10 cellular contexts compared by ENCODE assay signal in genomic region chr7:100098913-100099312, GRCh38. TPM values are rescaled to one million over a fixed set of nuclear protein-coding genes. Genes with fewer than 3 reads are reported as not detected.
DNase-seq lines count a peak whose midpoint lies in the region; ATAC-seq, FAIRE-seq and TF ChIP-seq lines count a peak whose summit lies in the region.
"Had no signal": no experiment of that assay in that cellular context is flagged by ENCODE, and none has a peak within 500 bp of the region (broad histone marks: within the 10 kb centered on the region; RNA-seq: fewer than 3 reads in every experiment).

No MANE protein-coding gene starts in this region.

- intact Hi-C loops in GM12878 (cut with micrococcal nuclease; ENCODE audit: unreplicated experiment) = no loop called here

- H3K36me3 ChIP-seq in BLaER1 treated with 17β-estradiol and CSF1 and Interleukin-3, amounts not matched to agents 10 nM and 100 nM = peaks cover 61 to 75% (median 70%) of the 10 kb centered on the region in 11 experiments
- H3K36me3 ChIP-seq in GM12878 (ENCODE audit: control insufficient read depth in 2 of 2, insufficient read depth in 2 of 2, low read length in 1 of 2) = peaks cover 39 to 42% of the 10 kb centered on the region in 2 experiments

- no peaks in the 10 kb centered on the region for H3K9me3 Mint-ChIP-seq in nephron

- H3K9me3 ChIP-seq in BLaER1 treated with 17β-estradiol and CSF1 and Interleukin-3, amounts not matched to agents 10 nM and 100 nM (replicated peaks in 1 of 11) = no peaks in the 10 kb centered on the region
- no peaks in the 10 kb centered on the region for H3K9me3 ChIP-seq in GM12878 (replicated peaks; ENCODE audit: control insufficient read depth, insufficient read depth, low read length)
- H3K9me3 ChIP-seq: body of pancreas had no signal

- TF ChIP-seq RAD21 in GM12878 (IDR thresholded peaks at IDR 0.05; ENCODE audit: insufficient read depth, low read depth, low read length) = no peak

- H3K27me3 Mint-ChIP-seq in nephron (ENCODE audit: low read depth) = no peaks in the 10 kb centered on the region

- CTCF ChIA-PET in GM12878 (lab: Yijun Ruan, JAX) = no interaction called here

- peaks cover 0 to 65% (median 62%) of the 10 kb centered on the region in 11 experiments; a peak in 18 of 22 replicates for H4K20me1 ChIP-seq in BLaER1 treated with 17β-estradiol and CSF1 and Interleukin-3, amounts not matched to agents 10 nM and 100 nM
- H4K20me1 ChIP-seq in GM12878 (ENCODE audit: control insufficient read depth, insufficient read depth) = peaks cover 3% of the 10 kb centered on the region; the same call in 1 of the 2 replicates

- POLR2A ChIA-PET in GM12878 (lab: Charles Lee) = interaction anchor here (0.8 kb wide), 1 partner anchor 9 kb away, joined by 3 read pairs; no protein-coding TSS in a partner anchor

- TF ChIP-seq EP300 in GM12878 (IDR thresholded peaks at IDR 0.05; ENCODE audit: borderline replicate concordance in 1 of 2, control insufficient read depth in 1 of 2, low read depth in 2 of 2, low read length in 2 of 2) = no peak

- H2AFZ ChIP-seq in GM12878 (ENCODE audit: control insufficient read depth, low read depth, low read length) = no peak overlapping the region

- peak overlapping the region in 10 of 11 experiments; percentile 79 to 99 (median 96); a peak in 17 of 22 replicates for H3K27ac ChIP-seq in BLaER1 treated with 17β-estradiol and CSF1 and Interleukin-3, amounts not matched to agents 10 nM and 100 nM
- H3K27ac ChIP-seq in GM12878 (ENCODE audit: control insufficient read depth, insufficient read depth) = no peak overlapping the region

- H3K4me1 Mint-ChIP-seq in nephron = peaks cover 25% of the 10 kb centered on the region

- in situ Hi-C loops in GM12878 (cut with MboI) = no loop called here

- BruUV-seq in GM12878 (replicated peaks; lab: Mats Ljungman, UMichigan) = TSS peak; percentile 60

- H3K4me2 ChIP-seq in BLaER1 treated with 17β-estradiol and CSF1 and Interleukin-3, amounts not matched to agents 10 nM and 100 nM = peak overlapping the region; percentile 86 to 99 (median 92)
- H3K4me2 ChIP-seq in GM12878 (ENCODE audit: control insufficient read depth, insufficient read depth) = no peak overlapping the region

- H3K4me3 Mint-ChIP-seq in nephron = peak overlapping the region; percentile 93 to 98 (median 95)

- WGBS in GM12878 (ENCODE audit: insufficient coverage, insufficient replicate concordance, low lambda C conversion rate, missing lambda C conversion rate) = 96% methylated on average over 10 of the region's 10 CpGs

- H3K9ac ChIP-seq in BLaER1 treated with 17β-estradiol and CSF1 and Interleukin-3, amounts not matched to agents 10 nM and 100 nM = peak overlapping the region; percentile 78 to 99 (median 97); a peak in 20 of 22 replicates
- no peak overlapping the region; the same call in 1 of the 2 replicates for H3K9ac ChIP-seq in GM12878 (ENCODE audit: control insufficient read depth, insufficient read depth, low read length)

- DNase-seq in HFF-Myc (ENCODE audit: extremely low read depth, low read depth) = no peak
- no peak for DNase-seq in GM12878 (ENCODE audit: low read depth, low spot score)
- DNase-seq in HuH-7.5 (ENCODE audit: low spot score) = no peak
- no peak for DNase-seq in NCI-H774 (lab: John Stamatoyannopoulos, UW)
- DNase-seq: body of pancreas had no signal

- RAD21 ChIA-PET in GM12878 (lab: Charles Lee; ENCODE audit: unreplicated experiment) = no interaction called here

- TF ChIP-seq CTCF in HFF-Myc (IDR thresholded peaks at IDR 0.05; ENCODE audit: low read depth, low read length, missing control alignments) (no peak), GM12878 (IDR thresholded peaks at IDR 0.05 in 2 of 3, conservative IDR thresholded peaks at IDR 0.05 in 1 of 3; ENCODE audit: control insufficient read depth in 2 of 3, extremely low read depth in 1 of 3, insufficient read depth in 1 of 3, low read depth in 3 of 3, low read length in 3 of 3) (no peak), nephron (IDR thresholded peaks at IDR 0.05; ENCODE audit: unreplicated experiment in 3 of 3) (no peak)

- H3K79me2 ChIP-seq in GM12878 (ENCODE audit: control insufficient read depth, insufficient read depth, low read length) = peaks cover 29% of the 10 kb centered on the region

- SMC1A ChIA-PET in GM12878 (lab: Charles Lee; ENCODE audit: uncharacterized antibody, unreplicated experiment) = interaction anchor here (1.3 to 1.8 kb wide), 2 partner anchors 9 to 30 kb away, joined by 3 to 4 read pairs; no protein-coding TSS in a partner anchor

- peak overlapping the region; percentile 88 to 98 (median 95) for H3K27ac Mint-ChIP-seq in nephron

- H3K27me3 ChIP-seq in BLaER1 treated with 17β-estradiol and CSF1 and Interleukin-3, amounts not matched to agents 10 nM and 100 nM = no peaks in the 10 kb centered on the region
- H3K27me3 ChIP-seq in GM12878 (replicated peaks in 1 of 2; ENCODE audit: control insufficient read depth in 2 of 2, insufficient read depth in 2 of 2, low read length in 1 of 2) = no peaks in the 10 kb centered on the region
- H3K27me3 ChIP-seq: body of pancreas had no signal

- no peak for FAIRE-seq in GM12878 (lab: Jason Lieb, UNC)

- TF ChIP-seq POLR2A in GM12878 (IDR thresholded peaks at IDR 0.05; ENCODE audit: low read depth, low read length) = no peak

- H3K4me1 ChIP-seq in BLaER1 treated with 17β-estradiol and CSF1 and Interleukin-3, amounts not matched to agents 10 nM and 100 nM = peaks cover 28 to 60% (median 45%) of the 10 kb centered on the region in 10 experiments
- peaks cover 16% of the 10 kb centered on the region for H3K4me1 ChIP-seq in GM12878 (ENCODE audit: control insufficient read depth, insufficient read depth, low read length)

- H3K36me3 Mint-ChIP-seq in nephron (ENCODE audit: low read depth) = peaks cover 63% of the 10 kb centered on the region

- ATAC-seq in GM12878 (no peak), GM21447 (IDR thresholded peaks at IDR 0.05; ENCODE audit: unreplicated experiment) (no peak), GM21423 (IDR thresholded peaks at IDR 0.05; ENCODE audit: unreplicated experiment) (no peak)
- ATAC-seq: body of pancreas, sciatic nerve had no signal

- peak overlapping the region in 9 of 10 experiments; percentile 80 to 97 (median 87); a peak in 18 of 20 replicates for H3K4me3 ChIP-seq in BLaER1 treated with 17β-estradiol and CSF1 and Interleukin-3, amounts not matched to agents 10 nM and 100 nM
- H3K4me3 ChIP-seq in HFF-Myc (replicated peaks; ENCODE audit: low read depth, low read length) (peak overlapping the region; percentile 92), GM12878 (no peak overlapping the region)

RNA-seq across cellular contexts. Expression of gene MCM7, which starts 2.3 kb away (rescaled TPM):
- 110 and 116 TPM in 2 replicates for total RNA-seq in GM12878 (2013; cell fraction: nucleolus; rRNA removed)
- total RNA-seq in GM12878 (2014; rRNA removed) (305 and 354 TPM in 2 replicates), GM12878 (2014; rRNA removed; fragmentation: Illumina TruSeq; extraction: Trizol) (165 and 183 TPM in 2 replicates), GM12878 (2021) (292 and 310 TPM in 2 replicates)
- polyA plus RNA-seq in GM12878 (2011; ENCODE audit: low read depth) = 92.6 TPM
- polyA plus RNA-seq in GM12878 (2011; rRNA removed) (124 and 210 TPM in 2 replicates), GM12878 (2014; fragmentation: Illumina TruSeq; extraction: Trizol) (136 and 196 TPM in 2 replicates), GM12878 (2014; fragmentation: Nextera tagmentation; extraction: Ambion mirVana) (100 to 1,000 TPM; 227 to 234 TPM), GM12878 (2014; rRNA removed) (253 and 264 TPM in 2 replicates), GM12878 (2016; fragmentation: Nextera tagmentation; extraction: Ambion mirVana) (100 to 1,000 TPM; 349 to 383 TPM)
- 206 and 336 TPM in 2 replicates for polyA plus RNA-seq in GM12878 (2011; cell fraction: cytosol; rRNA removed)
- polyA plus RNA-seq in GM12878 (2011; cell fraction: nucleus; rRNA removed) = 483 and 562 TPM in 2 replicates
- polyA plus RNA-seq in GM12878 (2012) = 130 and 155 TPM in 2 replicates
- polyA minus RNA-seq in GM12878 (2011; rRNA and poly(A)+ RNA removed) = 223 and 271 TPM in 2 replicates
- 150 and 189 TPM in 2 replicates for polyA minus RNA-seq in GM12878 (2011; cell fraction: cytosol; rRNA and poly(A)+ RNA removed)
- 166 and 289 TPM in 2 replicates for polyA minus RNA-seq in GM12878 (2011; cell fraction: nucleus; rRNA and poly(A)+ RNA removed)

RNA-seq across cellular contexts. Expression of gene AP4M1, which starts 2.5 kb away (rescaled TPM):
- total RNA-seq in GM12878 (2013; cell fraction: nucleolus; rRNA removed) = 10.7 and 13.4 TPM in 2 replicates
- total RNA-seq in GM12878 (2014; rRNA removed) = 14.3 and 15.7 TPM in 2 replicates
- total RNA-seq in GM12878 (2014; rRNA removed; fragmentation: Illumina TruSeq; extraction: Trizol) = 7.1 and 7.6 TPM in 2 replicates
- total RNA-seq in GM12878 (2021) = 12.9 and 13.6 TPM in 2 replicates
- polyA plus RNA-seq in GM12878 (2011; ENCODE audit: low read depth) = 3.6 TPM
- 10.7 and 13.9 TPM in 2 replicates for polyA plus RNA-seq in GM12878 (2011; rRNA removed)
- 9.6 and 13.1 TPM in 2 replicates for polyA plus RNA-seq in GM12878 (2011; cell fraction: cytosol; rRNA removed)
- 24.5 and 26.5 TPM in 2 replicates for polyA plus RNA-seq in GM12878 (2011; cell fraction: nucleus; rRNA removed)
- polyA plus RNA-seq in GM12878 (2012) = 7.6 and 10.3 TPM in 2 replicates
- polyA plus RNA-seq in GM12878 (2014; fragmentation: Illumina TruSeq; extraction: Trizol) = 7.7 and 12.5 TPM in 2 replicates
- polyA plus RNA-seq in GM12878 (2014; fragmentation: Nextera tagmentation; extraction: Ambion mirVana) = 1 to 10 TPM in 1 of 2 experiments, under 1 TPM in 1; 0.77 to 2.1 TPM
- 11.6 and 12.9 TPM in 2 replicates for polyA plus RNA-seq in GM12878 (2014; rRNA removed)
- polyA plus RNA-seq in GM12878 (2016; fragmentation: Nextera tagmentation; extraction: Ambion mirVana) = 10 to 100 TPM; 15.9 to 16.1 TPM
- 9.7 and 18.2 TPM in 2 replicates for polyA minus RNA-seq in GM12878 (2011; rRNA and poly(A)+ RNA removed)
- 3.6 and 6.0 TPM in 2 replicates for polyA minus RNA-seq in GM12878 (2011; cell fraction: cytosol; rRNA and poly(A)+ RNA removed)
- 7.5 and 10.2 TPM in 2 replicates for polyA minus RNA-seq in GM12878 (2011; cell fraction: nucleus; rRNA and poly(A)+ RNA removed)

RNA-seq across cellular contexts. Expression of gene COPS6, which starts 10.1 kb away (rescaled TPM):
- 26.7 and 29.6 TPM in 2 replicates for total RNA-seq in GM12878 (2013; cell fraction: nucleolus; rRNA removed)
- total RNA-seq in GM12878 (2014; rRNA removed) (40.2 and 43.4 TPM in 2 replicates), GM12878 (2014; rRNA removed; fragmentation: Illumina TruSeq; extraction: Trizol) (28.5 and 28.6 TPM in 2 replicates), GM12878 (2021) (75.2 and 79.6 TPM in 2 replicates)
- polyA plus RNA-seq in GM12878 (2011; ENCODE audit: low read depth) = 42.7 TPM
- polyA plus RNA-seq in GM12878 (2011; rRNA removed) (58.5 and 81.8 TPM in 2 replicates), GM12878 (2014; fragmentation: Illumina TruSeq; extraction: Trizol) (81.1 and 84.8 TPM in 2 replicates), GM12878 (2014; fragmentation: Nextera tagmentation; extraction: Ambion mirVana) (100 to 1,000 TPM in 1 of 2 experiments, 10 to 100 TPM in 1; 64.1 to 108 TPM), GM12878 (2014; rRNA removed) (97.3 and 99.4 TPM in 2 replicates), GM12878 (2016; fragmentation: Nextera tagmentation; extraction: Ambion mirVana) (100 to 1,000 TPM; 152 to 182 TPM)
- polyA plus RNA-seq in GM12878 (2011; cell fraction: cytosol; rRNA removed) = 84.5 and 92.5 TPM in 2 replicates
- polyA plus RNA-seq in GM12878 (2011; cell fraction: nucleus; rRNA removed) = 49.2 and 63.0 TPM in 2 replicates
- polyA plus RNA-seq in GM12878 (2012) = 68.5 and 77.8 TPM in 2 replicates
- polyA minus RNA-seq in GM12878 (2011; rRNA and poly(A)+ RNA removed) = 73.9 and 92.2 TPM in 2 replicates
- 27.1 and 30.9 TPM in 2 replicates for polyA minus RNA-seq in GM12878 (2011; cell fraction: cytosol; rRNA and poly(A)+ RNA removed)
- polyA minus RNA-seq in GM12878 (2011; cell fraction: nucleus; rRNA and poly(A)+ RNA removed) = 19.5 and 29.9 TPM in 2 replicates

RNA-seq across cellular contexts. Expression of gene ZNF3, which starts 17.4 kb away (rescaled TPM):
- total RNA-seq in GM12878 (2013; cell fraction: nucleolus; rRNA removed) = 65.5 and 73.9 TPM in 2 replicates
- total RNA-seq in GM12878 (2014; rRNA removed) (26.2 and 34.9 TPM in 2 replicates), GM12878 (2014; rRNA removed; fragmentation: Illumina TruSeq; extraction: Trizol) (34.9 and 36.0 TPM in 2 replicates), GM12878 (2021) (28.5 and 30.7 TPM in 2 replicates)
- 21.0 TPM for polyA plus RNA-seq in GM12878 (2011; ENCODE audit: low read depth)
- polyA plus RNA-seq in GM12878 (2011; rRNA removed) (31.1 and 32.1 TPM in 2 replicates), GM12878 (2014; fragmentation: Illumina TruSeq; extraction: Trizol) (37.4 and 48.6 TPM in 2 replicates), GM12878 (2014; fragmentation: Nextera tagmentation; extraction: Ambion mirVana) (10 to 100 TPM; 17.2 to 19.0 TPM), GM12878 (2014; rRNA removed) (22.6 and 27.3 TPM in 2 replicates), GM12878 (2016; fragmentation: Nextera tagmentation; extraction: Ambion mirVana) (10 to 100 TPM; 29.0 to 29.7 TPM)
- polyA plus RNA-seq in GM12878 (2011; cell fraction: cytosol; rRNA removed) = 22.5 and 23.4 TPM in 2 replicates
- polyA plus RNA-seq in GM12878 (2011; cell fraction: nucleus; rRNA removed) = 48.4 and 55.7 TPM in 2 replicates
- 18.6 and 26.6 TPM in 2 replicates for polyA plus RNA-seq in GM12878 (2012)
- polyA minus RNA-seq in GM12878 (2011; rRNA and poly(A)+ RNA removed) = 39.6 and 39.9 TPM in 2 replicates
- 9.4 and 12.2 TPM in 2 replicates for polyA minus RNA-seq in GM12878 (2011; cell fraction: cytosol; rRNA and poly(A)+ RNA removed)
- 23.2 and 42.2 TPM in 2 replicates for polyA minus RNA-seq in GM12878 (2011; cell fraction: nucleus; rRNA and poly(A)+ RNA removed)

RNA-seq across cellular contexts. Expression of gene TAF6, which starts 20.2 kb away (rescaled TPM):
- 16.9 and 27.3 TPM in 2 replicates for total RNA-seq in GM12878 (2013; cell fraction: nucleolus; rRNA removed)
- 16.8 and 18.1 TPM in 2 replicates for total RNA-seq in GM12878 (2014; rRNA removed)
- total RNA-seq in GM12878 (2014; rRNA removed; fragmentation: Illumina TruSeq; extraction: Trizol) = 8.5 and 9.3 TPM in 2 replicates
- 42.1 and 47.1 TPM in 2 replicates for total RNA-seq in GM12878 (2021)
- 10.1 TPM for polyA plus RNA-seq in GM12878 (2011; ENCODE audit: low read depth)
- polyA plus RNA-seq in GM12878 (2011; rRNA removed) = 2.5 and 6.0 TPM in 2 replicates
- 7.1 and 8.6 TPM in 2 replicates for polyA plus RNA-seq in GM12878 (2011; cell fraction: cytosol; rRNA removed)
- polyA plus RNA-seq in GM12878 (2011; cell fraction: nucleus; rRNA removed) = 25.5 and 35.5 TPM in 2 replicates
- polyA plus RNA-seq in GM12878 (2012) = 21.6 and 22.0 TPM in 2 replicates
- polyA plus RNA-seq in GM12878 (2014; fragmentation: Illumina TruSeq; extraction: Trizol) = 17.5 and 24.9 TPM in 2 replicates
- under 1 TPM; 0.27 to 0.29 TPM for polyA plus RNA-seq in GM12878 (2014; fragmentation: Nextera tagmentation; extraction: Ambion mirVana)
- polyA plus RNA-seq in GM12878 (2014; rRNA removed) = 15.8 and 24.5 TPM in 2 replicates
- 10 to 100 TPM; 39.6 to 42.6 TPM for polyA plus RNA-seq in GM12878 (2016; fragmentation: Nextera tagmentation; extraction: Ambion mirVana)
- 6.2 and 12.2 TPM in 2 replicates for polyA minus RNA-seq in GM12878 (2011; rRNA and poly(A)+ RNA removed)
- polyA minus RNA-seq in GM12878 (2011; cell fraction: cytosol; rRNA and poly(A)+ RNA removed) = 7.5 and 7.8 TPM in 2 replicates
- 5.9 and 11.0 TPM in 2 replicates for polyA minus RNA-seq in GM12878 (2011; cell fraction: nucleus; rRNA and poly(A)+ RNA removed)
